8 cellular contexts compared by ENCODE assay signal in genomic region chr9:26744362-26744965, GRCh38.
DNase-seq lines count a peak whose midpoint lies in the region; ATAC-seq and TF ChIP-seq lines count a peak whose summit lies in the region.

No MANE protein-coding gene starts in this region.

- H3K79me2 ChIP-seq in DND-41 (ENCODE audit: insufficient read depth, low read length): no peaks in the 10 kb centered on the region

- H3K4me1 ChIP-seq in DND-41 (ENCODE audit: insufficient read depth, low read length) (no peaks in the 10 kb centered on the region), right lobe of liver (no peaks in the 10 kb centered on the region)

- WGBS in right lobe of liver (ENCODE audit: insufficient coverage, low coverage, low lambda C conversion rate, missing lambda C conversion rate): 18% methylated on average over 2 of the region's 2 CpGs
- WGBS in lower leg skin, 2 donors: 36 to 45% methylated on average over 2 of the region's 2 CpGs

- no peak overlapping the region for H3K9ac ChIP-seq in DND-41 (ENCODE audit: low read depth, low read length)

- H3K4me2 ChIP-seq in DND-41 (ENCODE audit: insufficient read depth, low read length): no peak overlapping the region

- TF ChIP-seq POLR2A in right lobe of liver (IDR thresholded peaks at IDR 0.05) (no peak), lower leg skin (IDR thresholded peaks at IDR 0.05) (no peak)

- no peak for DNase-seq in DND-41
- peak; percentile 44 for DNase-seq in M059J (ENCODE audit: low read depth)
- peak; percentile 3 for DNase-seq in astrocyte of the cerebellum (ENCODE audit: low read depth)
- no peak for DNase-seq in right lobe of liver
- DNase-seq in stimulated activated CD4-positive, alpha-beta T cell treated with anti-CD3 and anti-CD28 coated beads, Interleukin-1b, Interleukin-23, amount 100 ng/mL, for 48 hours: no peak
- DNase-seq in stimulated activated CD4-positive, alpha-beta T cell treated with anti-CD3 and anti-CD28 coated beads, Interleukin-4, amount 100 ng/mL, for 4 hours: no peak
- no peak for DNase-seq in lower leg skin (ENCODE audit: low spot score in 2 of 2)

- intact Hi-C loops in right lobe of liver (cut with DNase I): no loop called here
- intact Hi-C loops in lower leg skin (cut with DNase I; ENCODE audit: low total_unique reads): no loop called here

- H3K9me3 ChIP-seq in DND-41 (ENCODE audit: insufficient read depth, low read length, severe bottlenecking): no peaks in the 10 kb centered on the region
- H3K9me3 ChIP-seq in right lobe of liver: no peaks in the 10 kb centered on the region

- H3K4me3 ChIP-seq in DND-41 (ENCODE audit: low read depth in 1 of 2, low read length in 2 of 2) (no peak overlapping the region), astrocyte of the cerebellum (ENCODE audit: low read depth, low read length) (no peak overlapping the region), right lobe of liver (no peak overlapping the region), lower leg skin (ENCODE audit: low read depth, poor library complexity, severe bottlenecking) (no peak overlapping the region)

- peak; percentile 72 for TF ChIP-seq CTCF in DND-41 (IDR thresholded peaks at IDR 0.05; ENCODE audit: borderline replicate concordance, extremely low read depth, low read length, poor library complexity, severe bottlenecking)
- peak; percentile 32 for TF ChIP-seq CTCF in astrocyte of the cerebellum (IDR thresholded peaks at IDR 0.05; ENCODE audit: low read depth, low read length, missing control alignments)
- TF ChIP-seq CTCF in right lobe of liver (IDR thresholded peaks at IDR 0.05): peak; percentile 72 to 80 (median 79)
- TF ChIP-seq CTCF in lower leg skin (IDR thresholded peaks at IDR 0.05): no peak

- H4K20me1 ChIP-seq in DND-41 (ENCODE audit: insufficient read depth, low read length): no peaks in the 10 kb centered on the region

- no peaks in the 10 kb centered on the region for H3K36me3 ChIP-seq in DND-41 (ENCODE audit: insufficient read depth, low read length)
- H3K36me3 ChIP-seq in right lobe of liver: no peaks in the 10 kb centered on the region

- in situ Hi-C loops in astrocyte of the cerebellum (cut with HindIII; ENCODE audit: low sequenced_read_pairs): no loop called here

- no peak overlapping the region for H2AFZ ChIP-seq in DND-41 (ENCODE audit: low read depth, low read length)

- H3K27ac ChIP-seq in DND-41 (ENCODE audit: low read length): no peak overlapping the region
- no peak overlapping the region for H3K27ac ChIP-seq in right lobe of liver

- ATAC-seq in DND-41 (ENCODE audit: insufficient read depth, low read depth): no peak
- peak in 3 of 4 donors; percentile 51 to 56 (median 52) for ATAC-seq in right lobe of liver
- ATAC-seq in HG03442 (IDR thresholded peaks at IDR 0.05; ENCODE audit: unreplicated experiment): no peak

- H3K27me3 ChIP-seq in DND-41 (ENCODE audit: insufficient read depth, low read length, poor library complexity): no peaks in the 10 kb centered on the region
- no peaks in the 10 kb centered on the region for H3K27me3 ChIP-seq in right lobe of liver

Comparison
In these comparisons a context has a peak if more than half of its experiments do, and no peak if none do; other contexts are left out.
1. ATAC-seq: peak in right lobe of liver (3 of 4); none in DND-41 (single experiment) and HG03442 (single experiment).
2. DNase-seq: peak in M059J (single experiment) and astrocyte of the cerebellum (single experiment); none in DND-41 (single experiment), right lobe of liver (0 of 3), stimulated activated CD4-positive, alpha-beta T cell treated with anti-CD3 and anti-CD28 coated beads, Interleukin-1b, Interleukin-23, amount 100 ng/mL, for 48 hours (single experiment), stimulated activated CD4-positive, alpha-beta T cell treated with anti-CD3 and anti-CD28 coated beads, Interleukin-4, amount 100 ng/mL, for 4 hours (0 of 2) and lower leg skin (0 of 2).
3. CTCF ChIP-seq: peak in DND-41 (single experiment), astrocyte of the cerebellum (single experiment) and right lobe of liver (4 of 4); none in lower leg skin (0 of 3).